Comparison of ENCODE assay signal across 29 cellular contexts in genomic region chr4:42252315-42252714, GRCh38.
"Had no signal": no experiment of that assay in that cellular context is flagged by ENCODE, and none has a peak within 500 bp of the region (broad histone marks: within the 10 kb centered on the region; RNA-seq: fewer than 3 reads in every experiment).

No MANE protein-coding gene starts in this region.

- DNase-seq: stimulated activated CD4-positive, alpha-beta T cell treated with anti-CD3 and anti-CD28 coated beads, Interleukin-2, amount 100 ng/mL, for 48 hours; stimulated activated CD4-positive, alpha-beta T cell treated with anti-CD3 and anti-CD28 coated beads, Interleukin-4, amount 100 ng/mL, for 1 hour; stimulated activated CD4-positive, alpha-beta T cell treated with anti-CD3 and anti-CD28 coated beads, Interleukin-4, amount 100 ng/mL, for 24 hours; stimulated activated CD4-positive, alpha-beta T cell treated with anti-CD3 and anti-CD28 coated beads, Interleukin-4, amount 100 ng/mL, for 4 hours; stimulated activated CD8-positive, alpha-beta memory T cell treated with anti-CD3 and anti-CD28 coated beads, Interleukin-4, amount 100 ng/mL, for 48 hours; stimulated activated naive B cell treated with anti-CD40 and anti-IgM and Interleukin-4, amounts not matched to agents 10 μg/mL and 1 μg/mL and 100 μg/mL, for 72 hours; stimulated activated naive CD4-positive, alpha-beta T cell; stimulated activated naive CD4-positive, alpha-beta T cell treated with Interleukin-2 at 50 U/mL for 16 hours; stimulated activated naive CD8-positive, alpha-beta T cell treated with anti-CD3 and anti-CD28 coated beads, Interleukin-15, amount 100 ng/mL, for 72 hours; stimulated activated naive CD8-positive, alpha-beta T cell treated with anti-CD3 and anti-CD28 coated beads, Interleukin-15, Interleukin-2, amounts not matched to agents 100 U/mL and 50 U/mL, for 24 hours; stomach; substantia nigra; testis; thyroid gland; tibial artery; transverse colon; trophoblast cell; upper lobe of left lung; upper lobe of right lung; uterus had no signal

- H3K9me3 Mint-ChIP-seq: stimulated activated effector memory CD8-positive, alpha-beta T cell treated with anti-CD3 and anti-CD28 coated beads, Interleukin-12 subunit alpha, Interleukin-12 subunit beta, amount 100 ng/mL, for 72 hours; stimulated activated memory B cell treated with anti-CD40 and anti-IgM and Interleukin-4, amounts not matched to agents 10 μg/mL and 1 μg/mL and 100 μg/mL, for 72 hours; stimulated activated naive B cell treated with anti-CD40 and anti-IgM and Interleukin-4, amounts not matched to agents 10 μg/mL and 1 μg/mL and 100 μg/mL, for 72 hours; stimulated activated naive CD8-positive, alpha-beta T cell treated with anti-CD3 and anti-CD28 coated beads, Interleukin-15, amount 100 ng/mL, for 72 hours; stimulated activated naive CD8-positive, alpha-beta T cell treated with anti-CD3 and anti-CD28 coated beads, Interleukin-15, Interleukin-2, amounts not matched to agents 100 ng/mL and 50 ng/mL, for 24 hours; type B pancreatic cell had no signal

- H3K27me3 Mint-ChIP-seq: stimulated activated memory B cell treated with anti-CD40 and anti-IgM and Interleukin-4, amounts not matched to agents 10 μg/mL and 1 μg/mL and 100 μg/mL, for 72 hours had no signal

- H3K27ac Mint-ChIP-seq: stimulated activated effector memory CD8-positive, alpha-beta T cell treated with anti-CD3 and anti-CD28 coated beads, Interleukin-12 subunit alpha, Interleukin-12 subunit beta, amount 100 ng/mL, for 72 hours; stimulated activated memory B cell treated with anti-CD40 and anti-IgM and Interleukin-4, amounts not matched to agents 10 μg/mL and 1 μg/mL and 100 μg/mL, for 72 hours; stimulated activated naive B cell treated with anti-CD40 and anti-IgM and Interleukin-4, amounts not matched to agents 10 μg/mL and 1 μg/mL and 100 μg/mL, for 72 hours; stimulated activated naive CD8-positive, alpha-beta T cell treated with anti-CD3 and anti-CD28 coated beads, Interleukin-15, amount 100 ng/mL, for 72 hours; stimulated activated naive CD8-positive, alpha-beta T cell treated with anti-CD3 and anti-CD28 coated beads, Interleukin-15, Interleukin-2, amounts not matched to agents 100 ng/mL and 50 ng/mL, for 24 hours; type B pancreatic cell had no signal

- H3K4me1 ChIP-seq: stomach, suprapubic skin, testis, thyroid gland, tibial artery, tibial nerve, transverse colon, upper lobe of left lung, upper lobe of right lung, uterus, vagina had no signal

- FAIRE-seq: urothelium cell line had no signal

- H3K4me3 Mint-ChIP-seq: stimulated activated effector memory CD8-positive, alpha-beta T cell treated with anti-CD3 and anti-CD28 coated beads, Interleukin-12 subunit alpha, Interleukin-12 subunit beta, amount 100 ng/mL, for 72 hours; stimulated activated memory B cell treated with anti-CD40 and anti-IgM and Interleukin-4, amounts not matched to agents 10 μg/mL and 1 μg/mL and 100 μg/mL, for 72 hours; stimulated activated naive B cell treated with anti-CD40 and anti-IgM and Interleukin-4, amounts not matched to agents 10 μg/mL and 1 μg/mL and 100 μg/mL, for 72 hours; stimulated activated naive CD8-positive, alpha-beta T cell treated with anti-CD3 and anti-CD28 coated beads, Interleukin-15, amount 100 ng/mL, for 72 hours; stimulated activated naive CD8-positive, alpha-beta T cell treated with anti-CD3 and anti-CD28 coated beads, Interleukin-15, Interleukin-2, amounts not matched to agents 100 ng/mL and 50 ng/mL, for 24 hours; type B pancreatic cell had no signal

- H3K27ac ChIP-seq: stomach, suprapubic skin, testis, thoracic aorta, thyroid gland, tibial artery, tibial nerve, transverse colon, upper lobe of left lung, upper lobe of right lung, uterus, vagina had no signal

- H3K36me3 Mint-ChIP-seq: stimulated activated effector memory CD8-positive, alpha-beta T cell treated with anti-CD3 and anti-CD28 coated beads, Interleukin-12 subunit alpha, Interleukin-12 subunit beta, amount 100 ng/mL, for 72 hours; stimulated activated memory B cell treated with anti-CD40 and anti-IgM and Interleukin-4, amounts not matched to agents 10 μg/mL and 1 μg/mL and 100 μg/mL, for 72 hours; stimulated activated naive B cell treated with anti-CD40 and anti-IgM and Interleukin-4, amounts not matched to agents 10 μg/mL and 1 μg/mL and 100 μg/mL, for 72 hours; type B pancreatic cell had no signal

- H3K9me3 ChIP-seq: stomach, suprapubic skin, testis, thoracic aorta, thyroid gland, tibial artery, tibial nerve, transverse colon, upper lobe of left lung, upper lobe of right lung, uterus, vagina had no signal

- H3K36me3 ChIP-seq: stomach, suprapubic skin, thoracic aorta, thyroid gland, tibial artery, tibial nerve, transverse colon, upper lobe of left lung, upper lobe of right lung, uterus, vagina had no signal

- H3K4me1 Mint-ChIP-seq: stimulated activated effector memory CD8-positive, alpha-beta T cell treated with anti-CD3 and anti-CD28 coated beads, Interleukin-12 subunit alpha, Interleukin-12 subunit beta, amount 100 ng/mL, for 72 hours; stimulated activated memory B cell treated with anti-CD40 and anti-IgM and Interleukin-4, amounts not matched to agents 10 μg/mL and 1 μg/mL and 100 μg/mL, for 72 hours; stimulated activated naive CD8-positive, alpha-beta T cell treated with anti-CD3 and anti-CD28 coated beads, Interleukin-15, amount 100 ng/mL, for 72 hours had no signal

- H3K4me3 ChIP-seq: stomach, suprapubic skin, testis, thoracic aorta, thyroid gland, tibial artery, tibial nerve, transverse colon, upper lobe of left lung, upper lobe of right lung, uterus, vagina had no signal

- H3K27me3 ChIP-seq: suprapubic skin, testis, thyroid gland, tibial artery, tibial nerve, transverse colon, upper lobe of left lung, upper lobe of right lung, uterus, vagina had no signal

- ATAC-seq: stimulated activated effector memory CD8-positive, alpha-beta T cell treated with anti-CD3 and anti-CD28 coated beads, Interleukin-12 subunit alpha, Interleukin-12 subunit beta, amount 100 ng/mL, for 72 hours; stimulated activated memory B cell treated with anti-CD40 and anti-IgM and Interleukin-4, amounts not matched to agents 10 μg/mL and 1 μg/mL and 100 μg/mL, for 72 hours; stimulated activated naive B cell treated with anti-CD40 and anti-IgM and Interleukin-4, amounts not matched to agents 10 μg/mL and 1 μg/mL and 100 μg/mL, for 72 hours; stimulated activated naive CD8-positive, alpha-beta T cell treated with anti-CD3 and anti-CD28 coated beads, Interleukin-15, amount 100 ng/mL, for 72 hours; stimulated activated naive CD8-positive, alpha-beta T cell treated with anti-CD3 and anti-CD28 coated beads, Interleukin-15, Interleukin-2, amounts not matched to agents 100 U/mL and 50 U/mL, for 24 hours; upper lobe of right lung had no signal
